ENCODE assay signal across 1 cellular context in the genomic region with DNA sequence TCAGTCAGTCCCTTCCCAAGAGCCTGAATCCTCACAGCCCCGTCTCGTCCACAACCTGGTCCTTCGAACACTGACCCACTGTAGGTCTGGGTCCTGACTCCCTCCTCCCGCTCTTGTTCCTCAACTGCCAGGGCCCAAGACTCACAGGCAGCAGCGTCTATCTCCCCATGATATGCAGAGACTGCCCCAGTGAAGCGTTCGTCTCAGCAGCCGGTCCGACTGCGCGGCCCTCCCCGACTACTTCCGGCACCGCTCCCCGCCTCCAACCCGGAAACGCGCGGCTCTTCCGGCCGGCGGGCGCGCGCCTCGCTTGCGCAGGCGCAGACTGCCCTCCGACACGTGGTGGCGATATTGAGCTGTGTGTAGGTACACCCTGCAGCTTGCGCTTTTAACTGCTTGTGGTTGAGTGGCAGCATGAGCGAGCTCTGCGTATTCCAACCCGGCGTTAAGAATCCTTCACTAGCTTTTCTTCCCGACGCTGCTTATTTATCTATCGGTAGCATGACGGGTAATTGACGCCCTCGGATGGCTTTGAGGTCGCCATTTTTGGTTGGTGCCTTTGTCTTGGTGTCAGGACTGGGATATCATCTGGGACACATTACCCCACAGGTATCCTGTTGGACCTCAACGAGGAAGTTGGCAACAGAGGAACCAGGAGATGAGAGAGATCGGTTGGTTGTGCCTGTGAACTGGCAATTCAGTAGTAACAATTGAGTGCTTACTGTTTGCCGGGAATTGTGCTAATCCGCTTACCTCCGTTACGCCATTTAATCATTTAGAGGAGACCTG.
A peak's percentile ranks its signal among the peaks of the same experiment; 100 is the strongest.
TF ChIP-seq lines count a peak whose summit lies in the region.

Gene TAF12, minus strand, starts transcription at position 221 of the 789 bp plus-strand sequence. CDS start 20,986 bp downstream, outside the sequence.

TF ChIP-seq in HEK293, 187 proteins besides CTCF, POLR2A, EP300 and RAD21 (continued from another document and continues in another):
- peak; percentile 9; the same call in 1 of the 2 replicates for TF ChIP-seq TSHZ1 (tag by site-specific recombination; IDR thresholded peaks at IDR 0.05; ENCODE audit: borderline replicate concordance)
- no peak for TF ChIP-seq ZNF626 (tag by site-specific recombination; IDR thresholded peaks at IDR 0.05)
- 0 out of 2 replicates have a peak, but pooled peaks have one; percentile 30 for TF ChIP-seq ZNF423 (tag by site-specific recombination; IDR thresholded peaks at IDR 0.05)
- TF ChIP-seq, protein P1, sequence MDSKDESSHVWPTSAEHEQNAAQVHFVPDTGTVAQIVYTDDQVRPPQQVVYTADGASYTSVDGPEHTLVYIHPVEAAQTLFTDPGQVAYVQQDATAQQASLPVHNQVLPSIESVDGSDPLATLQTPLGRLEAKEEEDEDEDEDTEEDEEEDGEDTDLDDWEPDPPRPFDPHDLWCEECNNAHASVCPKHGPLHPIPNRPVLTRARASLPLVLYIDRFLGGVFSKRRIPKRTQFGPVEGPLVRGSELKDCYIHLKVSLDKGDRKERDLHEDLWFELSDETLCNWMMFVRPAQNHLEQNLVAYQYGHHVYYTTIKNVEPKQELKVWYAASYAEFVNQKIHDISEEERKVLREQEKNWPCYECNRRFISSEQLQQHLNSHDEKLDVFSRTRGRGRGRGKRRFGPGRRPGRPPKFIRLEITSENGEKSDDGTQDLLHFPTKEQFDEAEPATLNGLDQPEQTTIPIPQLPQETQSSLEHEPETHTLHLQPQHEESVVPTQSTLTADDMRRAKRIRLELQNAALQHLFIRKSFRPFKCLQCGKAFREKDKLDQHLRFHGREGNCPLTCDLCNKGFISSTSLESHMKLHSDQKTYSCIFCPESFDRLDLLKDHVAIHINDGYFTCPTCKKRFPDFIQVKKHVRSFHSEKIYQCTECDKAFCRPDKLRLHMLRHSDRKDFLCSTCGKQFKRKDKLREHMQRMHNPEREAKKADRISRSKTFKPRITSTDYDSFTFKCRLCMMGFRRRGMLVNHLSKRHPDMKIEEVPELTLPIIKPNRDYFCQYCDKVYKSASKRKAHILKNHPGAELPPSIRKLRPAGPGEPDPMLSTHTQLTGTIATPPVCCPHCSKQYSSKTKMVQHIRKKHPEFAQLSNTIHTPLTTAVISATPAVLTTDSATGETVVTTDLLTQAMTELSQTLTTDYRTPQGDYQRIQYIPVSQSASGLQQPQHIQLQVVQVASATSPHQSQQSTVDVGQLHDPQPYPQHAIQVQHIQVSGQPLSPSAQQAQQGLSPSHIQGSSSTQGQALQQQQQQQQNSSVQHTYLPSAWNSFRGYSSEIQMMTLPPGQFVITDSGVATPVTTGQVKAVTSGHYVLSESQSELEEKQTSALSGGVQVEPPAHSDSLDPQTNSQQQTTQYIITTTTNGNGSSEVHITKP (tag by site-specific recombination; IDR thresholded peaks at IDR 0.05), result peak; percentile 25; the same call in 1 of the 2 replicates
- TF ChIP-seq ZNF792 (tag by site-specific recombination; IDR thresholded peaks at IDR 0.05), result no peak; the same call in 1 of the 2 replicates
- TF ChIP-seq MEIS1 (CRISPR knock-in tag; IDR thresholded peaks at IDR 0.05; ENCODE audit: borderline replicate concordance), result no peak
- TF ChIP-seq ZNF518A (tag by site-specific recombination; conservative IDR thresholded peaks at IDR 0.05; ENCODE audit: low read depth), result peak; percentile 60
- no peak for TF ChIP-seq ZNF157 (tag by site-specific recombination; IDR thresholded peaks at IDR 0.05)
- TF ChIP-seq, protein P2, sequence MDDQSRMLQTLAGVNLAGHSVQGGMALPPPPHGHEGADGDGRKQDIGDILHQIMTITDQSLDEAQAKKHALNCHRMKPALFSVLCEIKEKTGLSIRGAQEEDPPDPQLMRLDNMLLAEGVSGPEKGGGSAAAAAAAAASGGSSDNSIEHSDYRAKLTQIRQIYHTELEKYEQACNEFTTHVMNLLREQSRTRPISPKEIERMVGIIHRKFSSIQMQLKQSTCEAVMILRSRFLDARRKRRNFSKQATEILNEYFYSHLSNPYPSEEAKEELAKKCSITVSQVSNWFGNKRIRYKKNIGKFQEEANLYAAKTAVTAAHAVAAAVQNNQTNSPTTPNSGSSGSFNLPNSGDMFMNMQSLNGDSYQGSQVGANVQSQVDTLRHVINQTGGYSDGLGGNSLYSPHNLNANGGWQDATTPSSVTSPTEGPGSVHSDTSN (CRISPR knock-in tag; IDR thresholded peaks at IDR 0.05), result no peak; the same call in 1 of the 2 replicates
- peak; percentile 18; the same call in 1 of the 2 replicates for TF ChIP-seq GFI1B (tag by site-specific recombination; IDR thresholded peaks at IDR 0.05)
- TF ChIP-seq, protein P3, sequence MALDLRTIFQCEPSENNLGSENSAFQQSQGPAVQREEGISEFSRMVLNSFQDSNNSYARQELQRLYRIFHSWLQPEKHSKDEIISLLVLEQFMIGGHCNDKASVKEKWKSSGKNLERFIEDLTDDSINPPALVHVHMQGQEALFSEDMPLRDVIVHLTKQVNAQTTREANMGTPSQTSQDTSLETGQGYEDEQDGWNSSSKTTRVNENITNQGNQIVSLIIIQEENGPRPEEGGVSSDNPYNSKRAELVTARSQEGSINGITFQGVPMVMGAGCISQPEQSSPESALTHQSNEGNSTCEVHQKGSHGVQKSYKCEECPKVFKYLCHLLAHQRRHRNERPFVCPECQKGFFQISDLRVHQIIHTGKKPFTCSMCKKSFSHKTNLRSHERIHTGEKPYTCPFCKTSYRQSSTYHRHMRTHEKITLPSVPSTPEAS (tag by site-specific recombination; IDR thresholded peaks at IDR 0.05), result 0 out of 2 replicates have a peak, but pooled peaks have one; percentile 32
- TF ChIP-seq KLF16 (tag by site-specific recombination; IDR thresholded peaks at IDR 0.05), result peak; percentile 78
- no peak; the same call in 1 of the 2 replicates for TF ChIP-seq ZNF596 (tag by site-specific recombination; IDR thresholded peaks at IDR 0.05)
- TF ChIP-seq GLIS1 (tag by site-specific recombination; IDR thresholded peaks at IDR 0.05), result peak; percentile 37; the same call in 1 of the 2 replicates
- TF ChIP-seq ZNF561 (tag by site-specific recombination; IDR thresholded peaks at IDR 0.05; ENCODE audit: borderline replicate concordance), result peak; percentile 78; the same call in 1 of the 2 replicates
- no peak for TF ChIP-seq ZBTB49 (tag by site-specific recombination; IDR thresholded peaks at IDR 0.05; ENCODE audit: low read depth)
- no peak for TF ChIP-seq ZNF701 (tag by site-specific recombination; IDR thresholded peaks at IDR 0.05)
- no peak for TF ChIP-seq ZNF174 (tag by site-specific recombination; IDR thresholded peaks at IDR 0.05)
- TF ChIP-seq FEZF1 (tag by site-specific recombination; IDR thresholded peaks at IDR 0.05), result peak; percentile 94
- TF ChIP-seq MZF1 (tag by site-specific recombination; IDR thresholded peaks at IDR 0.05; ENCODE audit: borderline replicate concordance), result 0 out of 2 replicates have a peak, but pooled peaks have one; percentile 19
- TF ChIP-seq SP7 (tag by site-specific recombination; IDR thresholded peaks at IDR 0.05), result peak; percentile 85
- no peak for TF ChIP-seq ZNF175 (tag by site-specific recombination; IDR thresholded peaks at IDR 0.05)
- TF ChIP-seq GLI4 (tag by site-specific recombination; IDR thresholded peaks at IDR 0.05), result no peak; the same call in 1 of the 2 replicates
- TF ChIP-seq, protein P4, sequence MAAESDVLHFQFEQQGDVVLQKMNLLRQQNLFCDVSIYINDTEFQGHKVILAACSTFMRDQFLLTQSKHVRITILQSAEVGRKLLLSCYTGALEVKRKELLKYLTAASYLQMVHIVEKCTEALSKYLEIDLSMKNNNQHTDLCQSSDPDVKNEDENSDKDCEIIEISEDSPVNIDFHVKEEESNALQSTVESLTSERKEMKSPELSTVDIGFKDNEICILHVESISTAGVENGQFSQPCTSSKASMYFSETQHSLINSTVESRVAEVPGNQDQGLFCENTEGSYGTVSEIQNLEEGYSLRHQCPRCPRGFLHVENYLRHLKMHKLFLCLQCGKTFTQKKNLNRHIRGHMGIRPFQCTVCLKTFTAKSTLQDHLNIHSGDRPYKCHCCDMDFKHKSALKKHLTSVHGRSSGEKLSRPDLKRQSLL (tag by site-specific recombination; IDR thresholded peaks at IDR 0.05), result no peak; the same call in 1 of the 2 replicates
- TF ChIP-seq ZNF571 (tag by site-specific recombination; IDR thresholded peaks at IDR 0.05), result no peak
- TF ChIP-seq, protein P5, sequence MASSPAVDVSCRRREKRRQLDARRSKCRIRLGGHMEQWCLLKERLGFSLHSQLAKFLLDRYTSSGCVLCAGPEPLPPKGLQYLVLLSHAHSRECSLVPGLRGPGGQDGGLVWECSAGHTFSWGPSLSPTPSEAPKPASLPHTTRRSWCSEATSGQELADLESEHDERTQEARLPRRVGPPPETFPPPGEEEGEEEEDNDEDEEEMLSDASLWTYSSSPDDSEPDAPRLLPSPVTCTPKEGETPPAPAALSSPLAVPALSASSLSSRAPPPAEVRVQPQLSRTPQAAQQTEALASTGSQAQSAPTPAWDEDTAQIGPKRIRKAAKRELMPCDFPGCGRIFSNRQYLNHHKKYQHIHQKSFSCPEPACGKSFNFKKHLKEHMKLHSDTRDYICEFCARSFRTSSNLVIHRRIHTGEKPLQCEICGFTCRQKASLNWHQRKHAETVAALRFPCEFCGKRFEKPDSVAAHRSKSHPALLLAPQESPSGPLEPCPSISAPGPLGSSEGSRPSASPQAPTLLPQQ (tag by site-specific recombination; IDR thresholded peaks at IDR 0.05), result peak; percentile 78
- TF ChIP-seq ZNF335 (tag by site-specific recombination; conservative IDR thresholded peaks at IDR 0.05), result peak; percentile 96
- no peak for TF ChIP-seq ZNF664 (tag by site-specific recombination; IDR thresholded peaks at IDR 0.05)
- no peak for TF ChIP-seq ZNF830 (tag by site-specific recombination; IDR thresholded peaks at IDR 0.05; ENCODE audit: low read depth)
- peak; percentile 94 for TF ChIP-seq ZNF600 (tag by site-specific recombination; IDR thresholded peaks at IDR 0.05)
- TF ChIP-seq ZNF24 (tag by site-specific recombination; IDR thresholded peaks at IDR 0.05), result peak; percentile 70
- TF ChIP-seq SP3 (tag by site-specific recombination; IDR thresholded peaks at IDR 0.05), result peak; percentile 80
- TF ChIP-seq SP2 (tag by site-specific recombination; IDR thresholded peaks at IDR 0.05), result peak; percentile 89
